15 cellular contexts compared by ENCODE assay signal in genomic region chr5:36156124-36156601, GRCh38. TPM values are rescaled to one million over a fixed set of nuclear protein-coding genes. Genes with fewer than 3 reads are reported as not detected.
DNase-seq lines count a peak whose midpoint lies in the region; ATAC-seq and TF ChIP-seq lines count a peak whose summit lies in the region.
"Had no signal": no experiment of that assay in that cellular context is flagged by ENCODE, and none has a peak within 500 bp of the region (broad histone marks: within the 10 kb centered on the region; RNA-seq: fewer than 3 reads in every experiment).

No MANE protein-coding gene starts in this region.

- H3K4me3 ChIP-seq in heart right ventricle, result no peak overlapping the region

- peaks cover 0 to 80% (median 6%) of the 10 kb centered on the region in 9 donors for H3K36me3 ChIP-seq in heart right ventricle

- H3K4me1 Mint-ChIP-seq in T-helper 2 cell treated with Interferon-gamma antibody and Interleukin-4, amounts not matched to agents 5 μg/mL and 100 μg/mL, for 36 hours (ENCODE audit: low read depth), result peaks cover 48% of the 10 kb centered on the region
- peaks cover 43% of the 10 kb centered on the region for H3K4me1 Mint-ChIP-seq in type B pancreatic cell (ENCODE audit: unreplicated experiment)

- H3K27ac Mint-ChIP-seq in T-helper 2 cell treated with Interferon-gamma antibody and Interleukin-4, amounts not matched to agents 5 μg/mL and 100 μg/mL, for 36 hours, result peak overlapping the region; percentile 2
- peak overlapping the region; percentile 87 for H3K27ac Mint-ChIP-seq in type B pancreatic cell
- H3K27ac Mint-ChIP-seq: activated CD4-positive, alpha-beta T cell treated with anti-CD3 and anti-CD28 coated beads for 36 hours; dendritic cell treated with granulocyte-macrophage colony-stimulating factor and Interleukin-4, amounts not matched to agents 40 ng/mL and 50 ng/mL, for 4 days had no signal

- H3K27me3 ChIP-seq in heart right ventricle, result no peaks in the 10 kb centered on the region

- no peak for TF ChIP-seq CTCF in type B pancreatic cell (conservative IDR thresholded peaks at IDR 0.05)
- TF ChIP-seq CTCF in heart right ventricle (IDR thresholded peaks at IDR 0.05), result no peak

- no peaks in the 10 kb centered on the region for H3K9me3 Mint-ChIP-seq in T-helper 2 cell treated with Interferon-gamma antibody and Interleukin-4, amounts not matched to agents 5 μg/mL and 100 μg/mL, for 36 hours
- H3K9me3 Mint-ChIP-seq in type B pancreatic cell, result no peaks in the 10 kb centered on the region
- H3K9me3 Mint-ChIP-seq: dendritic cell treated with granulocyte-macrophage colony-stimulating factor and Interleukin-4, amounts not matched to agents 40 ng/mL and 50 ng/mL, for 4 days had no signal

- H3K27me3 Mint-ChIP-seq in T-helper 2 cell treated with Interferon-gamma antibody and Interleukin-4, amounts not matched to agents 5 μg/mL and 100 μg/mL, for 36 hours (ENCODE audit: low read depth), result no peaks in the 10 kb centered on the region
- no peaks in the 10 kb centered on the region for H3K27me3 Mint-ChIP-seq in type B pancreatic cell
- H3K27me3 Mint-ChIP-seq: activated CD4-positive, alpha-beta T cell treated with anti-CD3 and anti-CD28 coated beads for 36 hours; dendritic cell treated with granulocyte-macrophage colony-stimulating factor and Interleukin-4, amounts not matched to agents 40 ng/mL and 50 ng/mL, for 4 days had no signal

- no peak overlapping the region for H3K4me3 Mint-ChIP-seq in T-helper 2 cell treated with Interferon-gamma antibody and Interleukin-4, amounts not matched to agents 5 μg/mL and 100 μg/mL, for 36 hours
- H3K4me3 Mint-ChIP-seq in type B pancreatic cell, result peak overlapping the region; percentile 58
- H3K4me3 Mint-ChIP-seq: activated CD4-positive, alpha-beta T cell treated with anti-CD3 and anti-CD28 coated beads for 36 hours; dendritic cell treated with granulocyte-macrophage colony-stimulating factor and Interleukin-4, amounts not matched to agents 40 ng/mL and 50 ng/mL, for 4 days had no signal

- ATAC-seq in GM21423 (IDR thresholded peaks at IDR 0.05; ENCODE audit: unreplicated experiment), result no peak
- ATAC-seq in heart right ventricle, result no peak
- ATAC-seq: activated CD4-positive, alpha-beta T cell treated with anti-CD3 and anti-CD28 coated beads for 36 hours had no signal

- intact Hi-C loops in heart right ventricle (cut with DNase I), result no loop called here

- H3K27ac ChIP-seq in heart right ventricle, result no peak overlapping the region

- H3K36me3 Mint-ChIP-seq in T-helper 2 cell treated with Interferon-gamma antibody and Interleukin-4, amounts not matched to agents 5 μg/mL and 100 μg/mL, for 36 hours (ENCODE audit: low read depth), result peaks cover 64% of the 10 kb centered on the region
- H3K36me3 Mint-ChIP-seq in type B pancreatic cell, result peaks cover 32% of the 10 kb centered on the region

- no peak for DNase-seq in T-helper 2 cell treated with Interferon-gamma antibody and Interleukin-4, amounts not matched to agents 5 μg/mL and 100 μg/mL, for 36 hours (ENCODE audit: low spot score)
- DNase-seq in T-helper 2 cell, result no peak
- peak; percentile 2 for DNase-seq in SW480 (ENCODE audit: low spot score)
- peak; percentile 29 for DNase-seq in glomerular visceral epithelial cell (ENCODE audit: extremely low spot score)
- DNase-seq in type B pancreatic cell (ENCODE audit: extremely low spot score, unreplicated experiment), result no peak
- DNase-seq in mesenteric fat pad (ENCODE audit: low spot score), result no peak
- DNase-seq in heart right ventricle, result no peak
- DNase-seq: ACHN; activated CD4-positive, alpha-beta T cell treated with anti-CD3 and anti-CD28 coated beads for 36 hours; GF-D8; NCI-H2081; SIG-M5; stimulated activated CD4-positive, alpha-beta T cell treated with anti-CD3 and anti-CD28 coated beads, Interleukin-12 subunit alpha, Interleukin-12 subunit beta, amount 100 ng/mL, for 4 hours had no signal

- WGBS in heart right ventricle, 2 donors, result 43 to 51% methylated on average over 4 of the region's 4 CpGs

- no peaks in the 10 kb centered on the region for H3K9me3 ChIP-seq in heart right ventricle

- peaks cover 2 to 38% (median 30%) of the 10 kb centered on the region in 9 donors for H3K4me1 ChIP-seq in heart right ventricle

RNA-seq across cellular contexts. Expression of gene SKP2, which starts 4.3 kb away (rescaled TPM):
- total RNA-seq in type B pancreatic cell (ENCODE audit: low replicate concordance) (78.3 and 98.4 TPM in 2 replicates), mesenteric fat pad (15.1 TPM), heart right ventricle (1 to 10 TPM; 3.5 to 9.5 (median 5.6) TPM)
- polyA plus RNA-seq in heart right ventricle, result 1 to 10 TPM; 1.5 to 2.1 TPM

RNA-seq across cellular contexts. Expression of gene LMBRD2, which starts 4.5 kb away (rescaled TPM):
- total RNA-seq in type B pancreatic cell (ENCODE audit: low replicate concordance), result 7.9 and 9.9 TPM in 2 replicates
- 8.5 TPM for total RNA-seq in mesenteric fat pad
- total RNA-seq in heart right ventricle, result 10 to 100 TPM; 10.9 to 16.5 (median 12.7) TPM
- 1 to 10 TPM; 2.2 to 3.2 TPM for polyA plus RNA-seq in heart right ventricle

Comparison
In these comparisons a context has a peak if more than half of its experiments do, and no peak if none do; other contexts are left out.
1. DNase-seq: peak in SW480 (single experiment) and glomerular visceral epithelial cell (single experiment); none in T-helper 2 cell treated with Interferon-gamma antibody and Interleukin-4, amounts not matched to agents 5 μg/mL and 100 μg/mL, for 36 hours (single experiment), T-helper 2 cell (0 of 5), type B pancreatic cell (single experiment), mesenteric fat pad (single experiment) and heart right ventricle (0 of 2).